Comparison of ENCODE assay signal across 28 cellular contexts in genomic region chr14:102909911-102910310, GRCh38. TPM values are rescaled to one million over a fixed set of nuclear protein-coding genes. Genes with fewer than 3 reads are reported as not detected.
"Had no signal": no experiment of that assay in that cellular context is flagged by ENCODE, and none has a peak within 500 bp of the region (broad histone marks: within the 10 kb centered on the region; RNA-seq: fewer than 3 reads in every experiment).

No MANE protein-coding gene starts in this region.

- H3K4me3 Mint-ChIP-seq: activated CD4-positive, alpha-beta memory T cell treated with anti-CD3 and anti-CD28 coated beads, Interleukin-2, amount 10 ng/mL, durations not matched to agents 7 days and 5 days; activated CD4-positive, alpha-beta T cell treated with anti-CD3 and anti-CD28 coated beads for 36 hours; activated naive CD8-positive, alpha-beta T cell treated with anti-CD3 and anti-CD28 coated beads for 36 hours; activated T-cell treated with anti-CD3 and anti-CD28 coated beads, Interleukin-2, amount 50 U/mL, for 72 hours; brain; effector memory CD8-positive, alpha-beta T cell; naive B cell; nephron progenitor cell had no signal

- H3K9me3 ChIP-seq: adrenal gland, ascending aorta, gastrocnemius medialis, neutrophil, ovary, psoas muscle, testis, transverse colon had no signal

- ATAC-seq: activated CD4-positive, alpha-beta T cell treated with anti-CD3 and anti-CD28 coated beads for 36 hours; effector memory CD8-positive, alpha-beta T cell; gastrocnemius medialis; left ventricle myocardium superior; psoas muscle had no signal

- H3K27ac Mint-ChIP-seq: activated CD4-positive, alpha-beta memory T cell treated with anti-CD3 and anti-CD28 coated beads, Interleukin-2, amount 10 ng/mL, durations not matched to agents 7 days and 5 days; activated CD4-positive, alpha-beta T cell treated with anti-CD3 and anti-CD28 coated beads for 36 hours; brain; nephron progenitor cell had no signal

- H3K27ac ChIP-seq: adrenal gland, ascending aorta, cardiac muscle cell, gastrocnemius medialis, neutrophil, ovary, psoas muscle, testis, transverse colon had no signal

- H3K9me3 Mint-ChIP-seq: activated CD4-positive, alpha-beta memory T cell treated with anti-CD3 and anti-CD28 coated beads, Interleukin-2, amount 10 ng/mL, durations not matched to agents 7 days and 5 days; activated naive CD8-positive, alpha-beta T cell treated with anti-CD3 and anti-CD28 coated beads for 36 hours; activated T-cell treated with anti-CD3 and anti-CD28 coated beads, Interleukin-2, amount 50 U/mL, for 72 hours; effector memory CD8-positive, alpha-beta T cell; naive B cell had no signal

- DNase-seq: activated CD4-positive, alpha-beta memory T cell treated with anti-CD3 and anti-CD28 coated beads, Interleukin-2, amount 10 ng/mL, durations not matched to agents 7 days and 5 days; activated CD4-positive, alpha-beta T cell treated with anti-CD3 and anti-CD28 coated beads for 36 hours; activated CD4-positive, CD25-positive, alpha-beta regulatory T cell; activated naive CD4-positive, alpha-beta T cell; activated naive CD8-positive, alpha-beta T cell treated with anti-CD3 and anti-CD28 coated beads for 36 hours; activated T-cell treated with anti-CD3 and anti-CD28 coated beads, Interleukin-2, amount 50 U/mL, for 72 hours; adrenal gland; cortex of kidney; effector memory CD8-positive, alpha-beta T cell; erythroblast; gastrocnemius medialis; glutamatergic neuron; left cardiac atrium; left ventricle myocardium superior; naive B cell; nephron progenitor cell; ovary; stimulated activated CD4-positive, alpha-beta T cell treated with anti-CD3 and anti-CD28 coated beads, Interleukin-15, amount 100 ng/mL, for 24 hours; stimulated activated CD4-positive, alpha-beta T cell treated with anti-CD3 and anti-CD28 coated beads, Interleukin-2, amount 100 ng/mL, for 24 hours; stimulated activated naive CD4-positive, alpha-beta T cell treated with Interleukin-2 at 50 U/mL for 16 hours; testis; transverse colon had no signal

- H3K36me3 ChIP-seq: adrenal gland, gastrocnemius medialis, ovary, transverse colon had no signal

- H3K4me3 ChIP-seq: adrenal gland, ascending aorta, cardiac muscle cell, gastrocnemius medialis, ovary, psoas muscle, smooth muscle cell, testis, transverse colon had no signal

- H3K4me1 Mint-ChIP-seq: activated CD4-positive, alpha-beta memory T cell treated with anti-CD3 and anti-CD28 coated beads, Interleukin-2, amount 10 ng/mL, durations not matched to agents 7 days and 5 days; activated CD4-positive, alpha-beta T cell treated with anti-CD3 and anti-CD28 coated beads for 36 hours; activated naive CD8-positive, alpha-beta T cell treated with anti-CD3 and anti-CD28 coated beads for 36 hours; brain had no signal

- H3K27me3 Mint-ChIP-seq: activated CD4-positive, alpha-beta memory T cell treated with anti-CD3 and anti-CD28 coated beads, Interleukin-2, amount 10 ng/mL, durations not matched to agents 7 days and 5 days; activated CD4-positive, alpha-beta T cell treated with anti-CD3 and anti-CD28 coated beads for 36 hours; activated naive CD8-positive, alpha-beta T cell treated with anti-CD3 and anti-CD28 coated beads for 36 hours; brain; effector memory CD8-positive, alpha-beta T cell; naive B cell had no signal

RNA-seq across cellular contexts. Expression of gene AMN, which starts 12.6 kb away (rescaled TPM):
- total RNA-seq: left ventricle myocardium superior, psoas muscle had no signal
